Comparison of ENCODE assay signal across 27 cellular contexts in genomic region chr14:35429951-35430350, GRCh38. TPM values are rescaled to one million over a fixed set of nuclear protein-coding genes. Genes with fewer than 3 reads are reported as not detected.
DNase-seq lines count a peak whose midpoint lies in the region; ATAC-seq, FAIRE-seq and TF ChIP-seq lines count a peak whose summit lies in the region.
"Had no signal": no experiment of that assay in that cellular context is flagged by ENCODE, and none has a peak within 500 bp of the region (broad histone marks: within the 10 kb centered on the region; RNA-seq: fewer than 3 reads in every experiment).

No MANE protein-coding gene starts in this region.

- H3K27ac ChIP-seq in ACC112 (ENCODE audit: low read depth, low read length) (no peak overlapping the region), BLaER1 (no peak overlapping the region), endothelial cell of umbilical vein (ENCODE audit: insufficient read depth, low read depth, low read length) (no peak overlapping the region)
- H3K27ac ChIP-seq: parathyroid adenoma, RWPE1, SJSA1, skin epidermis, upper lobe of left lung had no signal

- dilution Hi-C loops in endothelial cell of umbilical vein (cut with MboI; ENCODE audit: extremely low pct_ligation_motif_present, low sequenced_read_pairs): loop anchor here (25.0 kb wide), 1 partner anchor 257 kb away; no protein-coding TSS in a partner anchor

- H2AFZ ChIP-seq in ACC112 (ENCODE audit: low read length, unreplicated experiment) (peak overlapping the region; percentile 85), Loucy (ENCODE audit: low read length) (peak overlapping the region; percentile 15; the same call in 1 of the 2 replicates), endothelial cell of umbilical vein (ENCODE audit: low read depth, low read length) (no peak overlapping the region)
- H2AFZ ChIP-seq: parathyroid adenoma had no signal

- no peak for DNase-seq in endothelial cell of umbilical vein (ENCODE audit: low read depth, low spot score)
- no peak for DNase-seq in GF-D8 (lab: John Stamatoyannopoulos, UW)
- DNase-seq in left ventricle myocardium superior: no peak
- no peak for DNase-seq in 8988T
- DNase-seq: activated CD4-positive, alpha-beta T cell treated with anti-CD3 and anti-CD28 coated beads, Interleukin-2, amount 50 U/mL, for 4 hours; activated CD4-positive, CD25-positive, alpha-beta regulatory T cell; anterior cingulate cortex; CD4-positive, CD25-positive, alpha-beta regulatory T cell; hippocampal formation; left cardiac atrium; NCI-H146; NCI-H446; NCI-H774; retina; stimulated activated naive B cell treated with anti-CD40 and anti-IgM and Interleukin-4, amounts not matched to agents 10 μg/mL and 1 μg/mL and 100 μg/mL, for 72 hours; T-cell had no signal

- H3K9ac ChIP-seq in BLaER1 (no peak overlapping the region), Loucy (ENCODE audit: low read depth, low read length, poor library complexity, severe bottlenecking) (no peak overlapping the region), endothelial cell of umbilical vein (replicated peaks; ENCODE audit: extremely low read depth, insufficient read depth, low read length) (no peak overlapping the region)
- H3K9ac ChIP-seq: parathyroid adenoma had no signal

- TF ChIP-seq CTCF in Loucy (conservative IDR thresholded peaks at IDR 0.05; ENCODE audit: low read length): no peak
- no peak for TF ChIP-seq CTCF in endothelial cell of umbilical vein (IDR thresholded peaks at IDR 0.05; ENCODE audit: extremely low read depth in 1 of 2, insufficient read depth in 1 of 2, low read depth in 1 of 2, low read length in 2 of 2)

- no peaks in the 10 kb centered on the region for H3K9me2 ChIP-seq in Loucy (replicated peaks; ENCODE audit: low read depth, low read length)

- POLR2A ChIA-PET in endothelial cell of umbilical vein (lab: Charles Lee): no interaction called here

- no peaks in the 10 kb centered on the region for H3K9me1 ChIP-seq in endothelial cell of umbilical vein (replicated peaks; ENCODE audit: control insufficient read depth, extremely low read depth, insufficient read depth, low read length)

- peak; percentile 26 for FAIRE-seq in endothelial cell of umbilical vein (lab: Jason Lieb, UNC)
- FAIRE-seq: bronchial epithelial cell, D721Med, TTC549 had no signal

- H3K27me3 ChIP-seq in ACC112 (ENCODE audit: insufficient read depth, low read length) (no peaks in the 10 kb centered on the region), BLaER1 (no peaks in the 10 kb centered on the region), Loucy (ENCODE audit: insufficient read depth, low read length, poor library complexity, severe bottlenecking) (no peaks in the 10 kb centered on the region), endothelial cell of umbilical vein (ENCODE audit: control insufficient read depth in 2 of 2, insufficient read depth in 2 of 2, low read length in 2 of 2) (no peaks in the 10 kb centered on the region)
- H3K27me3 ChIP-seq: SJSA1, upper lobe of left lung had no signal

- no TSS peak for BruUV-seq in endothelial cell of umbilical vein (replicated peaks; lab: Mats Ljungman, UMichigan)

- H3K4me3 ChIP-seq in ACC112 (ENCODE audit: low read depth, low read length) (no peak overlapping the region), BLaER1 (no peak overlapping the region), Loucy (ENCODE audit: low read length, poor library complexity, severe bottlenecking) (no peak overlapping the region), endothelial cell of umbilical vein (replicated peaks in 1 of 3; ENCODE audit: insufficient read depth in 1 of 3, low read depth in 1 of 3, low read length in 3 of 3) (no peak overlapping the region)
- H3K4me3 ChIP-seq: SJSA1, skin epidermis, upper lobe of left lung had no signal

- CTCF ChIA-PET in endothelial cell of umbilical vein (lab: Charles Lee): interaction anchor here (2.7 to 4.8 kb wide), 2 partner anchors 9 to 257 kb away, joined by 12 to 28 read pairs; no protein-coding TSS in a partner anchor

- ATAC-seq in left ventricle myocardium superior: no peak
- ATAC-seq: left cardiac atrium; stimulated activated naive B cell treated with anti-CD40 and anti-IgM and Interleukin-4, amounts not matched to agents 10 μg/mL and 1 μg/mL and 100 μg/mL, for 72 hours; T-cell had no signal

- TF ChIP-seq POLR2A in endothelial cell of umbilical vein (IDR thresholded peaks at IDR 0.05; ENCODE audit: low read depth, low read length): no peak

- H3F3A ChIP-seq in Loucy (ENCODE audit: low read depth): no peaks in the 10 kb centered on the region

- H3K79me2 ChIP-seq in ACC112 (ENCODE audit: control insufficient read depth, insufficient read depth, low read length, unreplicated experiment) (no peaks in the 10 kb centered on the region), Loucy (ENCODE audit: insufficient read depth, low read length) (no peaks in the 10 kb centered on the region), endothelial cell of umbilical vein (ENCODE audit: control insufficient read depth, insufficient read depth, low read length) (no peaks in the 10 kb centered on the region)
- H3K79me2 ChIP-seq: parathyroid adenoma had no signal

- H3K36me3 ChIP-seq in ACC112 (ENCODE audit: insufficient read depth, low read length) (no peaks in the 10 kb centered on the region), BLaER1 (no peaks in the 10 kb centered on the region), Loucy (ENCODE audit: insufficient read depth, low read length) (no peaks in the 10 kb centered on the region), endothelial cell of umbilical vein (ENCODE audit: control insufficient read depth in 2 of 2, extremely low read depth in 1 of 2, insufficient read depth in 2 of 2, low read length in 2 of 2) (no peaks in the 10 kb centered on the region)
- H3K36me3 ChIP-seq: SJSA1, upper lobe of left lung had no signal

- intact Hi-C loops in endothelial cell of umbilical vein (cut with micrococcal nuclease): no loop called here
- intact Hi-C loops in left ventricle myocardium superior (cut with micrococcal nuclease): no loop called here

- H3K4me1 ChIP-seq in ACC112 (ENCODE audit: control insufficient read depth, insufficient read depth, low read length, unreplicated experiment): peaks cover 1% of the 10 kb centered on the region
- H3K4me1 ChIP-seq in BLaER1: 0 out of 2 replicates have a peak, but pooled peaks cover 7% of the 10 kb centered on the region
- H3K4me1 ChIP-seq in Loucy (ENCODE audit: insufficient read depth, low read length, poor library complexity, severe bottlenecking): no peaks in the 10 kb centered on the region
- H3K4me1 ChIP-seq in endothelial cell of umbilical vein (ENCODE audit: control insufficient read depth, extremely low read depth, insufficient read depth, low read length): peaks cover 6% of the 10 kb centered on the region
- H3K4me1 ChIP-seq: parathyroid adenoma had no signal

- H4K20me1 ChIP-seq in BLaER1: no peaks in the 10 kb centered on the region
- H4K20me1 ChIP-seq in Loucy (ENCODE audit: insufficient read depth, low read length, poor library complexity, severe bottlenecking): no peaks in the 10 kb centered on the region
- H4K20me1 ChIP-seq in endothelial cell of umbilical vein (replicated peaks; ENCODE audit: control insufficient read depth, extremely low read depth, insufficient read depth, low read length): no peaks in the 10 kb centered on the region

- H3K9me3 ChIP-seq in BLaER1 (no peaks in the 10 kb centered on the region), Loucy (ENCODE audit: insufficient read depth, low read depth, low read length) (no peaks in the 10 kb centered on the region), endothelial cell of umbilical vein (replicated peaks; ENCODE audit: control insufficient read depth, insufficient read depth, low read length) (no peaks in the 10 kb centered on the region)
- H3K9me3 ChIP-seq: SJSA1, upper lobe of left lung had no signal

- H3K4me2 ChIP-seq in BLaER1 (peak overlapping the region; percentile 50), Loucy (ENCODE audit: low read depth, low read length, poor library complexity, severe bottlenecking) (no peak overlapping the region), endothelial cell of umbilical vein (ENCODE audit: insufficient read depth, low read length) (no peak overlapping the region)

TF ChIP-seq in endothelial cell of umbilical vein, 7 proteins besides CTCF, POLR2A, EP300 and RAD21:
- TF ChIP-seq FOS (IDR thresholded peaks at IDR 0.05; ENCODE audit: borderline replicate concordance, insufficient read depth, low read length) (no peak), MYC (IDR thresholded peaks at IDR 0.05; ENCODE audit: low read depth, low read length) (no peak), JUN (IDR thresholded peaks at IDR 0.05; ENCODE audit: borderline replicate concordance, insufficient read depth, insufficient read length, low read depth) (no peak), POLR2AphosphoS5 (IDR thresholded peaks at IDR 0.05; ENCODE audit: insufficient read depth, low read depth, low read length) (no peak), GATA2 (IDR thresholded peaks at IDR 0.05; ENCODE audit: insufficient read depth, insufficient read length, low read depth, low read length) (no peak), MAX (IDR thresholded peaks at IDR 0.05; ENCODE audit: insufficient read depth, insufficient read length) (no peak), EZH2 (IDR thresholded peaks at IDR 0.05; ENCODE audit: borderline replicate concordance, low read depth, low read length, severe bottlenecking) (no peak)

RNA-seq across cellular contexts. Expression of gene NFKBIA, which starts 25.4 kb away (rescaled TPM):
- total RNA-seq in endothelial cell of umbilical vein (52.5 and 55.7 TPM in 2 replicates), left ventricle myocardium superior (96.4 TPM)
- 80.3 and 82.8 TPM in 2 replicates for polyA plus RNA-seq in endothelial cell of umbilical vein
- 59.3 and 76.4 TPM in 2 replicates for polyA plus RNA-seq in endothelial cell of umbilical vein (2011; cell fraction: cytosol; rRNA removed)
- 246 and 311 TPM in 2 replicates for polyA plus RNA-seq in endothelial cell of umbilical vein (2011; cell fraction: nucleus; rRNA removed)
- polyA plus RNA-seq in endothelial cell of umbilical vein (2012): 41.8 and 54.3 TPM in 2 replicates
- 118 and 161 TPM in 2 replicates for polyA minus RNA-seq in endothelial cell of umbilical vein
- polyA minus RNA-seq in endothelial cell of umbilical vein (2011; cell fraction: cytosol; rRNA and poly(A)+ RNA removed): 147 TPM
- 215 and 321 TPM in 2 replicates for polyA minus RNA-seq in endothelial cell of umbilical vein (2011; cell fraction: nucleus; rRNA and poly(A)+ RNA removed)
